In the genomic region with DNA sequence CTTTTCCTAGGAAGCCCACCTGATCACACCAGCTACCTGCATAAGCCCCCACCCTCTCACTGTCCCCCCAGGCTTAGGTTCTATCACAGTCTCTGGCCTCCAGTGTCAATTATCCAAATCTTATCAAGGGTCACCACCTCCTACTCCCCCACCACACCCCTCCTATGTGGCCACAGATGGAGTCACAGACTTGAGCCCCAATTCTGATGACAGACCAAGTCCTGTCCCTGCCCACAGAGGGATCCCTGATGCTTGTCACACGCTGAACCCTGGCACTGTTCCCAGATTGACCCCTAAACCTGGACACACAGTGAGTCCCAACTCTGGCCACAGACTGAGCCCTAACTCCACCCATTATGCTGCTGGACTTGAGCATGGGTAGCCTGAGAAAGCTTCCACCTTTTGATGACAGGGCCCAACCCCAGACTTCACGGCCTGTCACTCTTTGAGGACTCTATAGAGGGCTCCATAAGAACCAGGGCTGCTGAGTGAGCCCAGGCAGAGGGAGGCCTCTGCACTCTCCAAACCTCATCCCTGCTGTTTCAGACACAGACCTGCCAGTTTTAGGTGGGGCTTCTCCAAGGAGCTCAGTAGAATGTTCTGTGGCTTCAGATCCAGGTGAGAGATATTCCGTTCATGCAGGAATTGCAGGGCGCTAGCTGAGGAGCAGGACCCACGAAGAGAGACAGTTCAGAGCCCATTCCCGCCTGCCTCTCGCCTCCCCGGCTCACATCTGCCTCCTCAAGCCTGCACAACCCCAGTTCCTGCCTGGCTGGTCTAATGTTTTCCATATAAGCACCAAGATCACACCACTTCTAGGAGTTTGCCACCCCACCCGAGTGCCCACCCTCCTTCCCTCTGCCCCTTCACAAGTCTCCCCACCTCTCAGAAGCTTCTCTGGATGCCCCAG, we compare ENCODE assay signal across 17 cellular contexts. TPM values are rescaled to one million over a fixed set of nuclear protein-coding genes. Genes with fewer than 3 reads are reported as not detected.
DNase-seq lines count a peak whose midpoint lies in the region; ATAC-seq and TF ChIP-seq lines count a peak whose summit lies in the region.
"Had no signal": no experiment of that assay in that cellular context is flagged by ENCODE, and none has a peak within 500 bp of the region (broad histone marks: within the 10 kb centered on the region; RNA-seq: fewer than 3 reads in every experiment).

No MANE protein-coding gene starts in this region.

- H3K4me1 Mint-ChIP-seq in activated naive CD4-positive, alpha-beta T cell treated with anti-CD3 and anti-CD28 coated beads, Interleukin-2, amount 10 ng/mL, durations not matched to agents 7 days and 5 days, result peaks cover 49% of the 10 kb centered on the region
- peaks cover 45% of the 10 kb centered on the region for H3K4me1 Mint-ChIP-seq in activated B cell treated with CpG ODN at 0.5 μM for 24 hours

- H3K4ac ChIP-seq in neuronal stem cell (ENCODE audit: low read length), result no peak overlapping the region

- POLR2A ChIA-PET in activated B cell treated with CpG ODN at 0.5 μM for 24 hours (lab: Charles Lee), result interaction anchor here (0.6 to 2.5 kb wide), 6 partner anchors 29 to 800 kb away, joined by 3 to 7 read pairs (median 4); no protein-coding TSS in a partner anchor

- CTCF ChIA-PET in activated naive CD4-positive, alpha-beta T cell treated with anti-CD3 and anti-CD28 coated beads, Interleukin-2, amount 10 ng/mL, durations not matched to agents 7 days and 5 days (lab: Charles Lee), result interaction anchor here (0.9 to 1.8 kb wide), 8 partner anchors 42 to 224 kb away, joined by 3 to 12 read pairs (median 3); no protein-coding TSS in a partner anchor
- CTCF ChIA-PET in activated B cell treated with CpG ODN at 0.5 μM for 24 hours (lab: Charles Lee), result interaction anchor here (1.9 to 2.2 kb wide), 2 partner anchors 61 to 70 kb away, joined by 8 to 14 read pairs; no protein-coding TSS in a partner anchor

- peak overlapping the region; percentile 95 for H3K4me3 Mint-ChIP-seq in activated naive CD4-positive, alpha-beta T cell treated with anti-CD3 and anti-CD28 coated beads, Interleukin-2, amount 10 ng/mL, durations not matched to agents 7 days and 5 days
- peak overlapping the region; percentile 42 for H3K4me3 Mint-ChIP-seq in activated B cell treated with CpG ODN at 0.5 μM for 24 hours

- H3K36me3 ChIP-seq in esophagus muscularis mucosa (peaks cover 4 to 71% (median 66%) of the 10 kb centered on the region in 4 donors), neuronal stem cell (replicated peaks in 1 of 2; ENCODE audit: control insufficient read depth in 2 of 2, insufficient read depth in 2 of 2, low read length in 2 of 2) (peaks cover 7 to 67% of the 10 kb centered on the region in 2 donors)

- ATAC-seq in activated B cell treated with CpG ODN at 0.5 μM for 24 hours (ENCODE audit: low read depth), result no peak
- ATAC-seq: gastroesophageal sphincter had no signal

- no peak overlapping the region for H2BK15ac ChIP-seq in neuronal stem cell (ENCODE audit: low read length)

- H4K91ac ChIP-seq in neuronal stem cell (ENCODE audit: low read depth, low read length, poor library complexity), result no peak overlapping the region

- H2AFZ ChIP-seq in neuronal stem cell (ENCODE audit: low read length), result no peak overlapping the region

- no peaks in the 10 kb centered on the region for H3K27me3 Mint-ChIP-seq in activated naive CD4-positive, alpha-beta T cell treated with anti-CD3 and anti-CD28 coated beads, Interleukin-2, amount 10 ng/mL, durations not matched to agents 7 days and 5 days
- no peaks in the 10 kb centered on the region for H3K27me3 Mint-ChIP-seq in activated B cell treated with CpG ODN at 0.5 μM for 24 hours

- H2BK5ac ChIP-seq in neuronal stem cell (ENCODE audit: low read length), result no peak overlapping the region

- H2BK12ac ChIP-seq in neuronal stem cell (ENCODE audit: low read length), result no peak overlapping the region

- no peak for DNase-seq in activated naive CD4-positive, alpha-beta T cell treated with anti-CD3 and anti-CD28 coated beads, Interleukin-2, amount 10 ng/mL, durations not matched to agents 7 days and 5 days
- DNase-seq in activated naive CD4-positive, alpha-beta T cell treated with anti-CD3 and anti-CD28 coated beads, Interleukin-2, amount 50 U/mL, for 16 hours, result no peak
- DNase-seq in activated B cell treated with CpG ODN at 0.5 μM for 24 hours (no peak), erythroblast (lab: John Stamatoyannopoulos, UW) (peak; percentile 38 to 52), esophagus muscularis mucosa (ENCODE audit: extremely low spot score) (no peak), ACHN (no peak), glomerular visceral epithelial cell (ENCODE audit: extremely low spot score) (no peak), neuronal stem cell (ENCODE audit: low spot score) (no peak)
- DNase-seq: activated CD4-positive, alpha-beta T cell treated with anti-CD3 and anti-CD28 coated beads for 1 hour; AML-193; amygdala; effector CD4-positive, alpha-beta T cell; GDM1; KBM-7; NCI-H1694; occipital lobe had no signal

- WGBS in esophagus muscularis mucosa, result 92% methylated on average over 9 of the region's 9 CpGs
- WGBS in neuronal stem cell (ENCODE audit: extremely low coverage in 2 of 2, insufficient read length in 2 of 2, insufficient replicate concordance in 1 of 2), 2 donors, result no CpG with 5 or more reads among the region's 9 CpGs

- no peak for TF ChIP-seq EP300 in esophagus muscularis mucosa (IDR thresholded peaks at IDR 0.05)

- no peak overlapping the region for H3K9ac ChIP-seq in neuronal stem cell (ENCODE audit: low read depth, low read length, poor library complexity)

- H3K27me3 ChIP-seq in esophagus muscularis mucosa, result no peaks in the 10 kb centered on the region
- H3K27me3 ChIP-seq in neuronal stem cell (ENCODE audit: control insufficient read depth in 3 of 3, insufficient read depth in 3 of 3, low read depth in 1 of 3, low read length in 3 of 3), result no peaks in the 10 kb centered on the region
- H3K27me3 ChIP-seq: gastroesophageal sphincter had no signal

- no peak for TF ChIP-seq CTCF in activated B cell treated with CpG ODN at 0.5 μM for 24 hours (IDR thresholded peaks at IDR 0.05)
- no peak for TF ChIP-seq CTCF in esophagus muscularis mucosa (IDR thresholded peaks at IDR 0.05)

- H4K8ac ChIP-seq in neuronal stem cell (ENCODE audit: low read depth, low read length), result no peak overlapping the region

- H3K18ac ChIP-seq in neuronal stem cell (ENCODE audit: low read length), result no peak overlapping the region

- H3K27ac ChIP-seq in esophagus muscularis mucosa (replicated peaks in 1 of 4) (no peak overlapping the region), neuronal stem cell (replicated peaks; ENCODE audit: low read length) (no peak overlapping the region)
- H3K27ac ChIP-seq: gastroesophageal sphincter had no signal

- no peak overlapping the region for H3K14ac ChIP-seq in neuronal stem cell (ENCODE audit: low read length)

- no peak overlapping the region for H2AK5ac ChIP-seq in neuronal stem cell (ENCODE audit: low read depth, low read length)

- H3K4me3 ChIP-seq in esophagus muscularis mucosa (no peak overlapping the region), neuronal stem cell (ENCODE audit: low read length in 2 of 2) (no peak overlapping the region)

- no peak overlapping the region for H3K23ac ChIP-seq in neuronal stem cell (ENCODE audit: low read depth, low read length, poor library complexity)

- peaks cover 3% of the 10 kb centered on the region for H3K79me1 ChIP-seq in neuronal stem cell (ENCODE audit: low read depth, low read length)

- no peaks in the 10 kb centered on the region for H3K9me3 Mint-ChIP-seq in activated naive CD4-positive, alpha-beta T cell treated with anti-CD3 and anti-CD28 coated beads, Interleukin-2, amount 10 ng/mL, durations not matched to agents 7 days and 5 days
- H3K9me3 Mint-ChIP-seq in activated B cell treated with CpG ODN at 0.5 μM for 24 hours, result no peaks in the 10 kb centered on the region

- in situ Hi-C loops in ACHN (cut with HindIII; ENCODE audit: low pct_ligation_motif_present, low pct_unique_long_range_greater_than_20kb, low sequenced_read_pairs), result no loop called here

- peaks cover 20 to 46% (median 31%) of the 10 kb centered on the region in 4 donors for H3K4me1 ChIP-seq in esophagus muscularis mucosa
- peaks cover 6 to 12% of the 10 kb centered on the region in 2 donors for H3K4me1 ChIP-seq in neuronal stem cell (ENCODE audit: control insufficient read depth in 2 of 2, insufficient read depth in 1 of 2, low read depth in 1 of 2, low read length in 2 of 2)

- H2BK120ac ChIP-seq in neuronal stem cell (ENCODE audit: low read depth, low read length), result no peak overlapping the region

- no peak overlapping the region for H3K4me2 ChIP-seq in neuronal stem cell (ENCODE audit: insufficient read depth, low read length, poor library complexity, severe bottlenecking)

- no peaks in the 10 kb centered on the region for H3K9me3 ChIP-seq in esophagus muscularis mucosa
- H3K9me3 ChIP-seq in neuronal stem cell (replicated peaks in 1 of 2; ENCODE audit: control insufficient read depth in 2 of 2, insufficient read depth in 1 of 2, low read depth in 1 of 2, low read length in 2 of 2), result no peaks in the 10 kb centered on the region
- H3K9me3 ChIP-seq: gastroesophageal sphincter had no signal

- intact Hi-C loops in activated B cell treated with CpG ODN at 0.5 μM for 24 hours (cut with micrococcal nuclease), result no loop called here
- intact Hi-C loops in esophagus muscularis mucosa (cut with DNase I), result no loop called here

- H3K27ac Mint-ChIP-seq in activated naive CD4-positive, alpha-beta T cell treated with anti-CD3 and anti-CD28 coated beads, Interleukin-2, amount 10 ng/mL, durations not matched to agents 7 days and 5 days, result peak overlapping the region; percentile 75
- no peak overlapping the region for H3K27ac Mint-ChIP-seq in activated B cell treated with CpG ODN at 0.5 μM for 24 hours

- TF ChIP-seq POLR2A in erythroblast (IDR thresholded peaks at IDR 0.05; ENCODE audit: low read length) (no peak), esophagus muscularis mucosa (IDR thresholded peaks at IDR 0.05; ENCODE audit: low read depth) (no peak)

- peaks cover 40% of the 10 kb centered on the region for H3K36me3 Mint-ChIP-seq in activated naive CD4-positive, alpha-beta T cell treated with anti-CD3 and anti-CD28 coated beads, Interleukin-2, amount 10 ng/mL, durations not matched to agents 7 days and 5 days
- peaks cover 31% of the 10 kb centered on the region for H3K36me3 Mint-ChIP-seq in activated B cell treated with CpG ODN at 0.5 μM for 24 hours (ENCODE audit: low read depth)

RNA-seq across cellular contexts. Expression of a gene that starts 1.9 kb away (rescaled TPM):
- 43.6 and 52.1 TPM in 2 replicates for total RNA-seq in activated B cell treated with CpG ODN at 0.5 μM for 24 hours
- 10 to 100 TPM; 24.5 to 49.2 (median 35.4) TPM for total RNA-seq in esophagus muscularis mucosa
- 16.2 TPM for polyA plus RNA-seq in neuronal stem cell (2013, experiment 1 of 2)
- 15.9 TPM for polyA plus RNA-seq in neuronal stem cell (2013, experiment 2 of 2)

RNA-seq across cellular contexts. Expression of a gene that starts 14.7 kb away (rescaled TPM):
- 0.20 and 0.22 TPM in 2 replicates for total RNA-seq in activated B cell treated with CpG ODN at 0.5 μM for 24 hours
- under 1 TPM in 1 of 4 donors, not detected in 3; 0.33 TPM for total RNA-seq in esophagus muscularis mucosa
- 0.03 TPM for polyA plus RNA-seq in neuronal stem cell (2013, experiment 1 of 2)
- polyA plus RNA-seq in neuronal stem cell (2013, experiment 2 of 2), result 0.03 TPM
- total RNA-seq: gastroesophageal sphincter had no signal

RNA-seq across cellular contexts. Expression of a gene that starts 28.5 kb away (rescaled TPM):
- total RNA-seq in activated B cell treated with CpG ODN at 0.5 μM for 24 hours (1.0 and 2.2 TPM in 2 replicates), esophagus muscularis mucosa (under 1 TPM in 1 of 4 donors, not detected in 3; 0.66 TPM)
- not detected for polyA plus RNA-seq in neuronal stem cell (2013, experiment 1 of 2)
- not detected for polyA plus RNA-seq in neuronal stem cell (2013, experiment 2 of 2)
- total RNA-seq: occipital lobe had no signal

RNA-seq across cellular contexts. Expression of a gene that starts 32.1 kb away (rescaled TPM):
- total RNA-seq in activated B cell treated with CpG ODN at 0.5 μM for 24 hours (112 and 129 TPM in 2 replicates), esophagus muscularis mucosa (100 to 1,000 TPM in 2 of 4 donors, 10 to 100 TPM in 2; 57.3 to 125 (median 94.9) TPM)
- polyA plus RNA-seq in neuronal stem cell (2013, experiment 1 of 2), result 40.9 TPM
- polyA plus RNA-seq in neuronal stem cell (2013, experiment 2 of 2), result 46.5 TPM

RNA-seq across cellular contexts. Expression of a gene that starts 48.7 kb away (rescaled TPM):
- total RNA-seq in activated B cell treated with CpG ODN at 0.5 μM for 24 hours (33.1 and 40.2 TPM in 2 replicates), esophagus muscularis mucosa (10 to 100 TPM; 37.4 to 50.7 (median 44.0) TPM)
- 30.2 TPM for polyA plus RNA-seq in neuronal stem cell (2013, experiment 1 of 2)
- 33.1 TPM for polyA plus RNA-seq in neuronal stem cell (2013, experiment 2 of 2)

Comparison
In these comparisons a context has a peak if more than half of its experiments do, and no peak if none do; other contexts are left out.
1. DNase-seq: peak in erythroblast (2 of 2); none in activated naive CD4-positive, alpha-beta T cell treated with anti-CD3 and anti-CD28 coated beads, Interleukin-2, amount 10 ng/mL, durations not matched to agents 7 days and 5 days (single experiment), activated naive CD4-positive, alpha-beta T cell treated with anti-CD3 and anti-CD28 coated beads, Interleukin-2, amount 50 U/mL, for 16 hours (single experiment), activated B cell treated with CpG ODN at 0.5 μM for 24 hours (single experiment), esophagus muscularis mucosa (single experiment), ACHN (single experiment), glomerular visceral epithelial cell (single experiment) and neuronal stem cell (single experiment).